Comparison of ENCODE assay signal across 17 cellular contexts in the genomic region with DNA sequence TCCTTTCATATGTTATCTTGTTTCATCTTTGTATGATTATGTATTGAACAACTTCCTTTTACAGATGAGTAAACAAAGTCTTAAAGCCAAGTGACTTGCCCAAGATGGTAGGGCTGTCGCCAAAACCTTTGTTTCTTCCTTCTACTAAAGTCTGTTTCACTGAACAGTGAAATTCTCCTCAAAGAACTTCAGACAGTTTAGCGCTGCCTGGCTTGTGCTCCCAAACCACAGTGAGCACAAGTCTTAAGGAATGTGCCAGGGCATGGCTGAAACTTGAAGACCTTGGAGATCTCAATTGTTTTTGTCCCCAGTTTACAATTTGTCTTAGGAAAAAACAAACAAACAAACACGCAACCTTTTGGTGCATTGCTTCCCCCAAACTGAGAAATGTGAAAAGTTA.
DNase-seq lines count a peak whose midpoint lies in the region; TF ChIP-seq lines count a peak whose summit lies in the region.
"Had no signal": no experiment of that assay in that cellular context is flagged by ENCODE, and none has a peak within 500 bp of the region (broad histone marks: within the 10 kb centered on the region; RNA-seq: fewer than 3 reads in every experiment).

No MANE protein-coding gene starts in this region.

- H3K4me1 ChIP-seq in tibial nerve = no peaks in the 10 kb centered on the region

- no peaks in the 10 kb centered on the region for H3K27me3 ChIP-seq in tibial nerve
- H3K27me3 ChIP-seq: BLaER1 had no signal

- TF ChIP-seq EP300 in tibial nerve (IDR thresholded peaks at IDR 0.05) = no peak

- H3K4me3 ChIP-seq in astrocyte of the spinal cord (ENCODE audit: low read depth, low read length) (no peak overlapping the region), tibial nerve (no peak overlapping the region)
- H3K4me3 ChIP-seq: BLaER1 had no signal

- H3K36me3 ChIP-seq in tibial nerve = peaks cover 0 to 41% (median 0%) of the 10 kb centered on the region in 3 donors

- WGBS in tibial nerve, 2 donors = 77 to 85% methylated on average over 3 of the region's 3 CpGs

- no peaks in the 10 kb centered on the region for H3K9me3 ChIP-seq in tibial nerve
- H3K9me3 ChIP-seq: BLaER1 had no signal

- TF ChIP-seq CTCF in astrocyte of the spinal cord (IDR thresholded peaks at IDR 0.05; ENCODE audit: low read depth, low read length) = no peak
- no peak for TF ChIP-seq CTCF in tibial nerve (IDR thresholded peaks at IDR 0.05)

- peak; percentile 14 for DNase-seq in astrocyte of the spinal cord (ENCODE audit: low read depth, low spot score)
- DNase-seq in iris pigment epithelial cell (ENCODE audit: low read depth) = peak; percentile 4
- peak; percentile 12 for DNase-seq in pons (ENCODE audit: low spot score)
- no peak for DNase-seq in NAMALWA (ENCODE audit: low spot score)
- no peak for DNase-seq in ecto neural progenitor cell (ENCODE audit: low spot score)
- DNase-seq in kidney glomerular epithelial cell (lab: John Stamatoyannopoulos, UW) = no peak
- no peak for DNase-seq in tibial nerve (ENCODE audit: low spot score in 2 of 2)
- DNase-seq: ACHN; Calu3; CD4-positive, alpha-beta memory T cell; DMS79 treated with DMSO at 0.1 percent for 48 hours; GF-D8; GOT3; H7; HFFc6 had no signal

- no peak for TF ChIP-seq POLR2A in tibial nerve (IDR thresholded peaks at IDR 0.05)

- H3K27ac ChIP-seq in tibial nerve = no peak overlapping the region
- H3K27ac ChIP-seq: BLaER1, HL-60 had no signal

- in situ Hi-C loops in astrocyte of the spinal cord (cut with HindIII; ENCODE audit: low sequenced_read_pairs) = no loop called here

Comparison
In these comparisons a context has a peak if more than half of its experiments do, and no peak if none do; other contexts are left out.
1. DNase-seq: peak in astrocyte of the spinal cord (single experiment), iris pigment epithelial cell (single experiment) and pons (single experiment); none in NAMALWA (single experiment), ecto neural progenitor cell (single experiment), kidney glomerular epithelial cell (single experiment) and tibial nerve (0 of 2).